ENCODE assay signal across 23 cellular contexts in the genomic region with DNA sequence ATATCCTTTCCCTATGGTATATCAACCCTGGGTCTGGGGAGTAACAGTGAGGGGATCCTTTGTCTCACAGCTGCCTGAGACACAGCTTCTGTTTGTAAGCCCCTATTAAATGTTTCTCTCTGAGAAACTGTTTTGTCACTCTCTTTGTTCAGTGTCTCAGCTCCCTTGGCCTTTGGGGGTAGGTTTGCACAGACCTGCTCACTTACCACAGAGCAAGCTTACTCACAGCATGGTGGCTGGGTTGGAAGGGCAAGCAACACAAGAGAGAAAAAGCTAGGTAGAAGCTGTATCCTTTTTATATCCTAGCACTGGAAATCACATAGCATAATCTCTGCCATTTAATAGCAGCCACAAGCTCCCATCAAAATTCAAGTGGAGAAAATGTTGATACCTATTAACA. TPM values are rescaled to one million over a fixed set of nuclear protein-coding genes. Genes with fewer than 3 reads are reported as not detected.
"Had no signal": no experiment of that assay in that cellular context is flagged by ENCODE, and none has a peak within 500 bp of the region (broad histone marks: within the 10 kb centered on the region; RNA-seq: fewer than 3 reads in every experiment).

No MANE protein-coding gene starts in this region.

- H3K4me1 ChIP-seq: colonic mucosa, heart left ventricle, left ventricle myocardium inferior, suprapubic skin, tibial artery, upper lobe of left lung, uterus had no signal

- H3K36me3 ChIP-seq: colonic mucosa, heart left ventricle, left ventricle myocardium inferior, neutrophil, suprapubic skin, tibial artery, upper lobe of left lung, uterus had no signal

- H3K27me3 ChIP-seq: colonic mucosa, heart left ventricle, suprapubic skin, tibial artery, upper lobe of left lung, uterus had no signal

- ATAC-seq: heart left ventricle; stimulated activated effector memory CD8-positive, alpha-beta T cell treated with anti-CD3 and anti-CD28 coated beads, Interleukin-12 subunit alpha, Interleukin-12 subunit beta, amount 100 ng/mL, for 72 hours; stimulated activated naive CD8-positive, alpha-beta T cell treated with anti-CD3 and anti-CD28 coated beads, Interleukin-15, Interleukin-2, amounts not matched to agents 100 U/mL and 50 U/mL, for 24 hours had no signal

- H3K4me3 ChIP-seq: colonic mucosa, heart left ventricle, left ventricle myocardium inferior, lung, suprapubic skin, tibial artery, upper lobe of left lung, uterus had no signal

- H3K9me3 ChIP-seq: colonic mucosa, neutrophil, uterus had no signal

- FAIRE-seq: frontal cortex, islet of Langerhans, small intestine had no signal

- DNase-seq: colonic mucosa; dermis blood vessel endothelial cell; heart left ventricle; hippocampal formation; left ventricle myocardium inferior; naive B cell; small intestine; stimulated activated CD4-positive, alpha-beta T cell treated with anti-CD3 and anti-CD28 coated beads, Interleukin-2, amount 100 ng/mL, for 48 hours; stimulated activated CD8-positive, alpha-beta memory T cell treated with anti-CD3 and anti-CD28 coated beads, Interleukin-4, amount 100 ng/mL, for 48 hours; stimulated activated naive CD8-positive, alpha-beta T cell treated with anti-CD3 and anti-CD28 coated beads, Interleukin-15, Interleukin-2, amounts not matched to agents 100 U/mL and 50 U/mL, for 24 hours; tibial artery; upper lobe of left lung; uterus had no signal

- H3K27ac ChIP-seq: colonic mucosa, heart left ventricle, left ventricle myocardium inferior, neutrophil, suprapubic skin, tibial artery, upper lobe of left lung, uterus had no signal

RNA-seq across cellular contexts. Expression of gene BAAT, which starts 4.5 kb away (rescaled TPM):
- total RNA-seq: cerebellum, dermis blood vessel endothelial cell, glomerular endothelial cell, left ventricle myocardium inferior, uterus had no signal

RNA-seq across cellular contexts. Expression of gene ALDOB, which starts 55.3 kb away (rescaled TPM):
- total RNA-seq: frontal cortex, glomerular endothelial cell, osteoblast, pulmonary artery endothelial cell had no signal
